ENCODE assay signal across 1 cellular context in the genomic region with DNA sequence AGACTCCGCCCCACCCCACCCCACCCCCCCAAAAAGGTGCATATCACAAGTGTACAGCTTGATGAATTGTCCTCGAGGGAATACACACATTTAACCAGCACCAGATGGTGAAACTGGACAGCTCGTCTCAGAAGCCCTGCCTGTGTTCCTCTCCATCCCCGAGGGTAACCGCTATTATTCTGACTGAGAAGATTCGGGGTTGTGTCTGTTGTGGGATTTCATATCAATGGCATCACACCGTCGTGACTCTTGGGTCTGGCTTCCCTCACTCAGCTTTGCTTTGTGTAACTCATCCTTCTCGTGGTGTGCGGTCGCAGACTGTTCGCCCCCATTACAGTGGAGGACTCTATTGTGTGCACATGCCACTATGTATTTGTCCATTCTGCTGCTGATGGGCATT.
TF ChIP-seq lines count a peak whose summit lies in the region.

No MANE protein-coding gene starts in this region.

TF ChIP-seq in H1, 55 proteins besides CTCF, POLR2A, EP300 and RAD21:
- TF ChIP-seq, protein P1, sequence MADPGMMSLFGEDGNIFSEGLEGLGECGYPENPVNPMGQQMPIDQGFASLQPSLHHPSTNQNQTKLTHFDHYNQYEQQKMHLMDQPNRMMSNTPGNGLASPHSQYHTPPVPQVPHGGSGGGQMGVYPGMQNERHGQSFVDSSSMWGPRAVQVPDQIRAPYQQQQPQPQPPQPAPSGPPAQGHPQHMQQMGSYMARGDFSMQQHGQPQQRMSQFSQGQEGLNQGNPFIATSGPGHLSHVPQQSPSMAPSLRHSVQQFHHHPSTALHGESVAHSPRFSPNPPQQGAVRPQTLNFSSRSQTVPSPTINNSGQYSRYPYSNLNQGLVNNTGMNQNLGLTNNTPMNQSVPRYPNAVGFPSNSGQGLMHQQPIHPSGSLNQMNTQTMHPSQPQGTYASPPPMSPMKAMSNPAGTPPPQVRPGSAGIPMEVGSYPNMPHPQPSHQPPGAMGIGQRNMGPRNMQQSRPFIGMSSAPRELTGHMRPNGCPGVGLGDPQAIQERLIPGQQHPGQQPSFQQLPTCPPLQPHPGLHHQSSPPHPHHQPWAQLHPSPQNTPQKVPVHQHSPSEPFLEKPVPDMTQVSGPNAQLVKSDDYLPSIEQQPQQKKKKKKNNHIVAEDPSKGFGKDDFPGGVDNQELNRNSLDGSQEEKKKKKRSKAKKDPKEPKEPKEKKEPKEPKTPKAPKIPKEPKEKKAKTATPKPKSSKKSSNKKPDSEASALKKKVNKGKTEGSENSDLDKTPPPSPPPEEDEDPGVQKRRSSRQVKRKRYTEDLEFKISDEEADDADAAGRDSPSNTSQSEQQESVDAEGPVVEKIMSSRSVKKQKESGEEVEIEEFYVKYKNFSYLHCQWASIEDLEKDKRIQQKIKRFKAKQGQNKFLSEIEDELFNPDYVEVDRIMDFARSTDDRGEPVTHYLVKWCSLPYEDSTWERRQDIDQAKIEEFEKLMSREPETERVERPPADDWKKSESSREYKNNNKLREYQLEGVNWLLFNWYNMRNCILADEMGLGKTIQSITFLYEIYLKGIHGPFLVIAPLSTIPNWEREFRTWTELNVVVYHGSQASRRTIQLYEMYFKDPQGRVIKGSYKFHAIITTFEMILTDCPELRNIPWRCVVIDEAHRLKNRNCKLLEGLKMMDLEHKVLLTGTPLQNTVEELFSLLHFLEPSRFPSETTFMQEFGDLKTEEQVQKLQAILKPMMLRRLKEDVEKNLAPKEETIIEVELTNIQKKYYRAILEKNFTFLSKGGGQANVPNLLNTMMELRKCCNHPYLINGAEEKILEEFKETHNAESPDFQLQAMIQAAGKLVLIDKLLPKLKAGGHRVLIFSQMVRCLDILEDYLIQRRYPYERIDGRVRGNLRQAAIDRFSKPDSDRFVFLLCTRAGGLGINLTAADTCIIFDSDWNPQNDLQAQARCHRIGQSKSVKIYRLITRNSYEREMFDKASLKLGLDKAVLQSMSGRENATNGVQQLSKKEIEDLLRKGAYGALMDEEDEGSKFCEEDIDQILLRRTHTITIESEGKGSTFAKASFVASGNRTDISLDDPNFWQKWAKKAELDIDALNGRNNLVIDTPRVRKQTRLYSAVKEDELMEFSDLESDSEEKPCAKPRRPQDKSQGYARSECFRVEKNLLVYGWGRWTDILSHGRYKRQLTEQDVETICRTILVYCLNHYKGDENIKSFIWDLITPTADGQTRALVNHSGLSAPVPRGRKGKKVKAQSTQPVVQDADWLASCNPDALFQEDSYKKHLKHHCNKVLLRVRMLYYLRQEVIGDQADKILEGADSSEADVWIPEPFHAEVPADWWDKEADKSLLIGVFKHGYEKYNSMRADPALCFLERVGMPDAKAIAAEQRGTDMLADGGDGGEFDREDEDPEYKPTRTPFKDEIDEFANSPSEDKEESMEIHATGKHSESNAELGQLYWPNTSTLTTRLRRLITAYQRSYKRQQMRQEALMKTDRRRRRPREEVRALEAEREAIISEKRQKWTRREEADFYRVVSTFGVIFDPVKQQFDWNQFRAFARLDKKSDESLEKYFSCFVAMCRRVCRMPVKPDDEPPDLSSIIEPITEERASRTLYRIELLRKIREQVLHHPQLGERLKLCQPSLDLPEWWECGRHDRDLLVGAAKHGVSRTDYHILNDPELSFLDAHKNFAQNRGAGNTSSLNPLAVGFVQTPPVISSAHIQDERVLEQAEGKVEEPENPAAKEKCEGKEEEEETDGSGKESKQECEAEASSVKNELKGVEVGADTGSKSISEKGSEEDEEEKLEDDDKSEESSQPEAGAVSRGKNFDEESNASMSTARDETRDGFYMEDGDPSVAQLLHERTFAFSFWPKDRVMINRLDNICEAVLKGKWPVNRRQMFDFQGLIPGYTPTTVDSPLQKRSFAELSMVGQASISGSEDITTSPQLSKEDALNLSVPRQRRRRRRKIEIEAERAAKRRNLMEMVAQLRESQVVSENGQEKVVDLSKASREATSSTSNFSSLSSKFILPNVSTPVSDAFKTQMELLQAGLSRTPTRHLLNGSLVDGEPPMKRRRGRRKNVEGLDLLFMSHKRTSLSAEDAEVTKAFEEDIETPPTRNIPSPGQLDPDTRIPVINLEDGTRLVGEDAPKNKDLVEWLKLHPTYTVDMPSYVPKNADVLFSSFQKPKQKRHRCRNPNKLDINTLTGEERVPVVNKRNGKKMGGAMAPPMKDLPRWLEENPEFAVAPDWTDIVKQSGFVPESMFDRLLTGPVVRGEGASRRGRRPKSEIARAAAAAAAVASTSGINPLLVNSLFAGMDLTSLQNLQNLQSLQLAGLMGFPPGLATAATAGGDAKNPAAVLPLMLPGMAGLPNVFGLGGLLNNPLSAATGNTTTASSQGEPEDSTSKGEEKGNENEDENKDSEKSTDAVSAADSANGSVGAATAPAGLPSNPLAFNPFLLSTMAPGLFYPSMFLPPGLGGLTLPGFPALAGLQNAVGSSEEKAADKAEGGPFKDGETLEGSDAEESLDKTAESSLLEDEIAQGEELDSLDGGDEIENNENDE (IDR thresholded peaks at IDR 0.05; ENCODE audit: insufficient replicate concordance, low read length): no peak
- TF ChIP-seq CBX8 (IDR thresholded peaks at IDR 0.05; ENCODE audit: borderline replicate concordance, low read depth, low read length) (no peak), GTF2F1 (IDR thresholded peaks at IDR 0.05; ENCODE audit: borderline replicate concordance, low read depth, low read length) (no peak), ASH2L (IDR thresholded peaks at IDR 0.05; ENCODE audit: low read length) (no peak), SIN3A (conservative IDR thresholded peaks at IDR 0.05 in 1 of 2, IDR thresholded peaks at IDR 0.05 in 1 of 2; ENCODE audit: low read depth in 1 of 2, low read length in 2 of 2) (no peak), BRCA1 (IDR thresholded peaks at IDR 0.05; ENCODE audit: low read depth, low read length) (no peak), BCL11A (IDR thresholded peaks at IDR 0.05; ENCODE audit: low read depth in 2 of 2, low read length in 2 of 2) (no peak), EZH2 (IDR thresholded peaks at IDR 0.05; ENCODE audit: low read depth, low read length, severe bottlenecking) (no peak), SIX5 (IDR thresholded peaks at IDR 0.05; ENCODE audit: low read depth, low read length) (no peak), CREB1 (IDR thresholded peaks at IDR 0.05) (no peak), MAX (IDR thresholded peaks at IDR 0.05) (no peak), KDM4A (IDR thresholded peaks at IDR 0.05; ENCODE audit: low read depth, low read length, severe bottlenecking) (no peak), SIRT6 (IDR thresholded peaks at IDR 0.05; ENCODE audit: low read length) (no peak), CEBPB (IDR thresholded peaks at IDR 0.05; ENCODE audit: low read depth, low read length) (no peak), HDAC6 (IDR thresholded peaks at IDR 0.05; ENCODE audit: low read depth, low read length) (no peak), E2F6 (IDR thresholded peaks at IDR 0.05) (no peak), SP2 (IDR thresholded peaks at IDR 0.05; ENCODE audit: low read length) (no peak), SAP30 (IDR thresholded peaks at IDR 0.05; ENCODE audit: insufficient read depth, insufficient replicate concordance, low read length) (no peak)
- TF ChIP-seq, protein P2, sequence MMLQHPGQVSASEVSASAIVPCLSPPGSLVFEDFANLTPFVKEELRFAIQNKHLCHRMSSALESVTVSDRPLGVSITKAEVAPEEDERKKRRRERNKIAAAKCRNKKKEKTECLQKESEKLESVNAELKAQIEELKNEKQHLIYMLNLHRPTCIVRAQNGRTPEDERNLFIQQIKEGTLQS (IDR thresholded peaks at IDR 0.05; ENCODE audit: insufficient read depth, low read depth, low read length): no peak
